ENCODE assay signal across 13 cellular contexts in genomic region chr11:11786234-11786633, GRCh38.
"Had no signal": no experiment of that assay in that cellular context is flagged by ENCODE, and none has a peak within 500 bp of the region (broad histone marks: within the 10 kb centered on the region; RNA-seq: fewer than 3 reads in every experiment).

No MANE protein-coding gene starts in this region.

- DNase-seq: activated CD8-positive, alpha-beta T cell treated with anti-CD3 and anti-CD28 coated beads for 36 hours; activated naive CD4-positive, alpha-beta T cell treated with Interleukin-2 at 50 U/mL for 16 hours; activated T-cell treated with anti-CD3 and anti-CD28 coated beads, Interleukin-2, amount 50 U/mL, for 24 hours; anterior cingulate cortex; colonic mucosa; kidney; left ventricle myocardium inferior; naive thymus-derived CD4-positive, alpha-beta T cell; stimulated activated naive CD8-positive, alpha-beta T cell treated with anti-CD3 and anti-CD28 coated beads, Interleukin-15, amount 100 ng/mL, for 72 hours; T-cell had no signal

- H3K27ac ChIP-seq: brain microvascular endothelial cell, colonic mucosa, left ventricle myocardium inferior, neural progenitor cell, right atrium auricular region had no signal

- H3K27me3 ChIP-seq: colonic mucosa, neural progenitor cell, right atrium auricular region had no signal

- H3K9me3 ChIP-seq: colonic mucosa, left ventricle myocardium inferior, right atrium auricular region had no signal

- ATAC-seq: activated CD8-positive, alpha-beta T cell treated with anti-CD3 and anti-CD28 coated beads for 36 hours; naive thymus-derived CD4-positive, alpha-beta T cell; stimulated activated naive CD8-positive, alpha-beta T cell treated with anti-CD3 and anti-CD28 coated beads, Interleukin-15, amount 100 ng/mL, for 72 hours; T-cell had no signal

- H3K4me1 ChIP-seq: colonic mucosa, neural progenitor cell, right atrium auricular region had no signal

- H3K36me3 ChIP-seq: brain microvascular endothelial cell, colonic mucosa, left ventricle myocardium inferior, neural progenitor cell, right atrium auricular region had no signal

- H3K4me3 ChIP-seq: colonic mucosa, left ventricle myocardium inferior, neural progenitor cell, right atrium auricular region had no signal
